21 cellular contexts compared by ENCODE assay signal in the genomic region with DNA sequence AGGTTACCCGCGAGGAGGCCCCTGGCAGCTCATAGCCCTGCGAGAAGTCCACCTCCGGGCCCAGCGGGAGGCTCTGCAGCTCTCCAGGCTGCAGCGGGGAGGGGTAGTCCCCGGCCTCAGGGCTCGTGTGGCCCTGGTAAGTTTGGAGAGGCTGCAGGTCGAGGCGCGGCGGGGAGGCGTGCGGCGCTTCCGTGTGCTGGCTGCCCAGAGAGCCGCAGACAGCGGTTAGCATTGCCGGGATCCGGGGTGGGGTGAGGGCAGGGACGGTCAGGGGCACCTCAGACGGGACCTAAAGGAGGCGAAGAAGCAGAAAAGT. TPM values are rescaled to one million over a fixed set of nuclear protein-coding genes. Genes with fewer than 3 reads are reported as not detected.
DNase-seq lines count a peak whose midpoint lies in the region; ATAC-seq, FAIRE-seq and TF ChIP-seq lines count a peak whose summit lies in the region.
"Had no signal": no experiment of that assay in that cellular context is flagged by ENCODE, and none has a peak within 500 bp of the region (broad histone marks: within the 10 kb centered on the region; RNA-seq: fewer than 3 reads in every experiment).

No MANE protein-coding gene starts in this region.

- H4K91ac ChIP-seq in neuronal stem cell (ENCODE audit: low read depth, low read length, poor library complexity) = no peak overlapping the region

- H3K36me3 ChIP-seq in ES-I3 (ENCODE audit: insufficient read depth, low read length) (no peaks in the 10 kb centered on the region), K562 (ENCODE audit: control insufficient read depth, insufficient read depth, low read length) (no peaks in the 10 kb centered on the region; the same call in 2 of the 3 replicates), neuronal stem cell (replicated peaks in 1 of 2; ENCODE audit: control insufficient read depth in 2 of 2, insufficient read depth in 2 of 2, low read length in 2 of 2) (no peaks in the 10 kb centered on the region), PC-3 (ENCODE audit: low read depth, low read length) (no peaks in the 10 kb centered on the region)
- H3K36me3 ChIP-seq: BLaER1, SJSA1 had no signal

- CTCF ChIA-PET in K562 (lab: Yijun Ruan, JAX; ENCODE audit: low intra/inter-chr PET ratio) (interaction anchor here (0.6 kb wide), 2 partner anchors 16 to 795 kb away, joined by 3 read pairs; no protein-coding TSS in a partner anchor), PC-3 (lab: Charles Lee) (interaction anchor here (0.6 kb wide), 1 partner anchor 117 kb away, joined by 4 read pairs; no protein-coding TSS in a partner anchor)

- H2AFZ ChIP-seq in K562 (ENCODE audit: low read depth, low read length) = no peak overlapping the region
- no peak overlapping the region for H2AFZ ChIP-seq in neuronal stem cell (ENCODE audit: low read length)
- H2AFZ ChIP-seq in PC-3 (ENCODE audit: low read length) = no peak overlapping the region

- in situ Hi-C loops in K562 (cut with MboI) = no loop called here

- BruUV-seq in K562 (replicated peaks; lab: Mats Ljungman, UMichigan) = no TSS peak
- no TSS peak for BruUV-seq in PC-3 (replicated peaks; lab: Mats Ljungman, UMichigan)

- no peak for TF ChIP-seq CTCF in K562 (IDR thresholded peaks at IDR 0.05 in 2 of 3, conservative IDR thresholded peaks at IDR 0.05 in 1 of 3; ENCODE audit: insufficient read depth in 2 of 3, low read depth in 1 of 3, low read length in 3 of 3)
- no peak for TF ChIP-seq CTCF in dorsolateral prefrontal cortex (IDR thresholded peaks at IDR 0.05 in 54 of 56, conservative IDR thresholded peaks at IDR 0.05 in 2 of 56; ENCODE audit: low read depth in 1 of 56, partially characterized antibody in 56 of 56)
- TF ChIP-seq CTCF in PC-3 (conservative IDR thresholded peaks at IDR 0.05; ENCODE audit: low read depth, low read length) = no peak

- no peaks in the 10 kb centered on the region for H3K9me2 ChIP-seq in PC-3 (replicated peaks; ENCODE audit: low read length)

- H3K79me2 ChIP-seq in K562 (ENCODE audit: control insufficient read depth, insufficient read depth, low read length) (peaks cover 18% of the 10 kb centered on the region), PC-3 (ENCODE audit: low read length) (peaks cover 22% of the 10 kb centered on the region)

- H3K4me2 ChIP-seq in K562 (ENCODE audit: insufficient read depth, low read length) (no peak overlapping the region), neuronal stem cell (ENCODE audit: insufficient read depth, low read length, poor library complexity, severe bottlenecking) (no peak overlapping the region), PC-3 (ENCODE audit: low read length) (no peak overlapping the region)
- H3K4me2 ChIP-seq: BLaER1 had no signal

- POLR2A ChIA-PET in K562 (lab: Yijun Ruan, JAX) (interaction anchor here (0.7 to 2.4 kb wide), 5 partner anchors 11 to 47 kb away, joined by 3 to 11 read pairs (median 3); a partner anchor contains a TSS), PC-3 (lab: Charles Lee; ENCODE audit: unreplicated experiment) (no interaction called here)

- H2BK5ac ChIP-seq in neuronal stem cell (ENCODE audit: low read length) = no peak overlapping the region

- H3K79me1 ChIP-seq in neuronal stem cell (ENCODE audit: low read depth, low read length) = no peaks in the 10 kb centered on the region

- H3K4me1 ChIP-seq in ES-I3 (ENCODE audit: insufficient read depth, low read length) (peaks cover 38% of the 10 kb centered on the region), K562 (replicated peaks in 1 of 2; ENCODE audit: control insufficient read depth in 2 of 2, insufficient read depth in 2 of 2, low read length in 2 of 2) (peaks cover 36 to 60% of the 10 kb centered on the region in 2 experiments), neuronal stem cell (ENCODE audit: control insufficient read depth in 2 of 2, insufficient read depth in 1 of 2, low read depth in 1 of 2, low read length in 2 of 2) (peaks cover 14 to 18% of the 10 kb centered on the region in 2 donors), PC-3 (ENCODE audit: insufficient read depth, low read length) (peaks cover 16% of the 10 kb centered on the region)

- peak overlapping the region; percentile 80 for H3K18ac ChIP-seq in neuronal stem cell (ENCODE audit: low read length)

- intact Hi-C loops in K562 (cut with micrococcal nuclease) = loop anchor here (10.0 kb wide), 1 partner anchor 287 kb away; no protein-coding TSS in a partner anchor
- intact Hi-C loops in dorsolateral prefrontal cortex (cut with DNase I) = no loop called here
- intact Hi-C loops in PC-3 (cut with micrococcal nuclease) = no loop called here

- H4K20me1 ChIP-seq in K562 (replicated peaks; ENCODE audit: control insufficient read depth, insufficient read depth, low read length) (no peaks in the 10 kb centered on the region), PC-3 (ENCODE audit: low read length) (no peaks in the 10 kb centered on the region)

- no peak for TF ChIP-seq RAD21 in K562 (CRISPR knock-in tag; conservative IDR thresholded peaks at IDR 0.05 in 1 of 2, IDR thresholded peaks at IDR 0.05 in 1 of 2)

- H2AK5ac ChIP-seq in neuronal stem cell (ENCODE audit: low read depth, low read length) = peak overlapping the region; percentile 82

- H3K9ac ChIP-seq in ES-I3 (ENCODE audit: low read depth, low read length) (peak overlapping the region; percentile 64; the same call in 1 of the 2 replicates), K562 (ENCODE audit: insufficient read depth in 1 of 2, low read depth in 2 of 2, low read length in 2 of 2) (no peak overlapping the region), neuronal stem cell (ENCODE audit: low read depth, low read length, poor library complexity) (no peak overlapping the region), PC-3 (ENCODE audit: low read length) (no peak overlapping the region)
- H3K9ac ChIP-seq: BLaER1 had no signal

- H3F3A ChIP-seq in PC-3 (ENCODE audit: low read length, unreplicated experiment) = no peaks in the 10 kb centered on the region

- FAIRE-seq in K562 (lab: Jason Lieb, UNC) = no peak
- FAIRE-seq: GM12891, GM18507 had no signal

- no peak overlapping the region for H3K4ac ChIP-seq in neuronal stem cell (ENCODE audit: low read length)

- H4K8ac ChIP-seq in neuronal stem cell (ENCODE audit: low read depth, low read length) = no peak overlapping the region

- H3K14ac ChIP-seq in neuronal stem cell (ENCODE audit: low read length) = no peak overlapping the region

- peak overlapping the region; percentile 57 for H3K23ac ChIP-seq in neuronal stem cell (ENCODE audit: low read depth, low read length, poor library complexity)

- TF ChIP-seq EP300 in K562 (IDR thresholded peaks at IDR 0.05; ENCODE audit: low read length) = no peak

- TF ChIP-seq POLR2A in K562 (conservative IDR thresholded peaks at IDR 0.05) = no peak

- ATAC-seq in K562 (no peak), HG03442 (IDR thresholded peaks at IDR 0.05; ENCODE audit: unreplicated experiment) (no peak), PC-3 (no peak)

- DNase-seq in K562 (ENCODE audit: extremely low read depth in 1 of 4, low spot score in 3 of 4) = no peak
- DNase-seq in neuronal stem cell (ENCODE audit: low spot score) = no peak
- no peak for DNase-seq in NCI-H2171 treated with DMSO at 0.1 percent for 48 hours (lab: John Stamatoyannopoulos, UW)
- DNase-seq in dorsolateral prefrontal cortex = no peak
- DNase-seq in PC-3 = no peak
- DNase-seq: CD8-positive, alpha-beta memory T cell; DMS 273 treated with DMSO at 0.1 percent for 48 hours; GF-D8; GOT3; HFFc6; NCI-H1417 treated with DMSO at 0.1 percent for 48 hours; NCI-H2029; NCI-H510A; NCI-H774 had no signal

- no peak overlapping the region for H3K27ac ChIP-seq in K562 (ENCODE audit: extremely low read depth, low read depth, low read length)
- no peak overlapping the region for H3K27ac ChIP-seq in neuronal stem cell (replicated peaks; ENCODE audit: low read length)
- no peak overlapping the region for H3K27ac ChIP-seq in dorsolateral prefrontal cortex
- no peak overlapping the region for H3K27ac ChIP-seq in PC-3 (ENCODE audit: low read length)
- H3K27ac ChIP-seq: BLaER1, SJSA1 had no signal

- no peak overlapping the region for H3K4me3 ChIP-seq in K562
- peak overlapping the region; percentile 38 for H3K4me3 ChIP-seq in iPS-18c (ENCODE audit: insufficient read depth, low read depth, low read length)
- H3K4me3 ChIP-seq in neuronal stem cell (ENCODE audit: low read length in 2 of 2) = no peak overlapping the region
- no peak overlapping the region for H3K4me3 ChIP-seq in dorsolateral prefrontal cortex
- no peak overlapping the region for H3K4me3 ChIP-seq in PC-3 (ENCODE audit: low read length)
- H3K4me3 ChIP-seq: BLaER1, SJSA1 had no signal

- H2BK120ac ChIP-seq in neuronal stem cell (ENCODE audit: low read depth, low read length) = no peak overlapping the region

- no peaks in the 10 kb centered on the region for H3K9me1 ChIP-seq in K562 (ENCODE audit: control insufficient read depth, insufficient read depth, low read length)

- H3K9me3 ChIP-seq in ES-I3 (ENCODE audit: control insufficient read depth, insufficient read depth, low read length) (no peaks in the 10 kb centered on the region), K562 (replicated peaks; ENCODE audit: control insufficient read depth, insufficient read depth, low read depth, low read length) (no peaks in the 10 kb centered on the region), iPS-18c (ENCODE audit: control insufficient read depth, insufficient read depth, low read length) (no peaks in the 10 kb centered on the region), neuronal stem cell (replicated peaks in 1 of 2; ENCODE audit: control insufficient read depth in 2 of 2, insufficient read depth in 1 of 2, low read depth in 1 of 2, low read length in 2 of 2) (peaks cover 3 to 4% of the 10 kb centered on the region in 2 donors), PC-3 (ENCODE audit: low read length) (no peaks in the 10 kb centered on the region)
- H3K9me3 ChIP-seq: BLaER1, SJSA1 had no signal

- no peaks in the 10 kb centered on the region for H3K27me3 ChIP-seq in K562 (ENCODE audit: control insufficient read depth in 2 of 2, insufficient read depth in 2 of 2, low read length in 2 of 2)
- H3K27me3 ChIP-seq in neuronal stem cell (ENCODE audit: control insufficient read depth in 3 of 3, insufficient read depth in 3 of 3, low read depth in 1 of 3, low read length in 3 of 3) = peaks cover 47 to 98% (median 85%) of the 10 kb centered on the region in 3 experiments
- peaks cover 12 to 87% (median 68%) of the 10 kb centered on the region in 45 donors for H3K27me3 ChIP-seq in dorsolateral prefrontal cortex
- H3K27me3 ChIP-seq in PC-3 (ENCODE audit: low read length) = no peaks in the 10 kb centered on the region

- H2BK12ac ChIP-seq in neuronal stem cell (ENCODE audit: low read length) = no peak overlapping the region

- no peak overlapping the region for H2BK15ac ChIP-seq in neuronal stem cell (ENCODE audit: low read length)

- 75% methylated on average over 9 of the region's 23 CpGs for WGBS in K562 (ENCODE audit: insufficient coverage, low coverage, missing lambda C conversion rate)
- no CpG with 5 or more reads among the region's 23 CpGs for WGBS in neuronal stem cell (ENCODE audit: extremely low coverage in 2 of 2, insufficient read length in 2 of 2, insufficient replicate concordance in 1 of 2), 2 donors

RNA-seq across cellular contexts. Expression of a gene that starts 2.8 kb away (rescaled TPM):
- total RNA-seq in K562 (2011; cell fraction: chromatin; rRNA removed; ENCODE audit: low replicate concordance) = 4.1 and 13.9 TPM in 2 replicates
- total RNA-seq in K562 (2011; cell fraction: nucleolus; rRNA removed) = 7.8 and 13.2 TPM in 2 replicates
- total RNA-seq in K562 (2011; cell fraction: nucleoplasm; rRNA removed) = 7.0 and 11.1 TPM in 2 replicates
- total RNA-seq in K562 (2014; rRNA removed) (2.2 TPM in 2 replicates), K562 (2014; rRNA removed; fragmentation: Illumina TruSeq; extraction: Trizol) (1.6 and 2.0 TPM in 2 replicates), K562 (2015; rRNA removed; fragmentation: Illumina TruSeq; extraction: Trizol) (1.1 TPM in 2 replicates), K562 (2021) (6.9 and 7.9 TPM in 2 replicates), dorsolateral prefrontal cortex (under 1 TPM in 85 of 120 experiments, not detected in 35; 0.10 to 0.62 (median 0.24) TPM), PC-3 (2014; rRNA removed) (3.1 and 3.9 TPM in 2 replicates)
- polyA plus RNA-seq in K562 (2011; rRNA removed) (5.2 and 5.5 TPM in 2 replicates), K562 (2014; fragmentation: Illumina TruSeq; extraction: Trizol) (2.9 and 4.1 TPM in 2 replicates), K562 (2014; fragmentation: Nextera tagmentation; extraction: Ambion mirVana) (under 1 TPM; 0.11 TPM), K562 (2014; rRNA removed) (4.6 and 4.7 TPM in 2 replicates)
- polyA plus RNA-seq in K562 (2011; cell fraction: cytosol; rRNA removed) = 4.0 and 12.5 TPM in 2 replicates
- 9.0 and 21.6 TPM in 2 replicates for polyA plus RNA-seq in K562 (2011; cell fraction: nucleus; rRNA removed)
- 9.4 and 10.4 TPM in 2 replicates for polyA plus RNA-seq in K562 (2012)
- 3.1 and 4.7 TPM in 2 replicates for polyA minus RNA-seq in K562 (2011; rRNA and poly(A)+ RNA removed)
- polyA minus RNA-seq in K562 (2011; cell fraction: cytosol; rRNA and poly(A)+ RNA removed) = 4.2 and 7.2 TPM in 2 replicates
- polyA minus RNA-seq in K562 (2011; cell fraction: nucleus; rRNA and poly(A)+ RNA removed) = 7.6 and 8.6 TPM in 2 replicates
- polyA plus RNA-seq in neuronal stem cell (2013, experiment 1 of 2) = 0.24 TPM
- 0.26 TPM for polyA plus RNA-seq in neuronal stem cell (2013, experiment 2 of 2)
- total RNA-seq: SJSA1 had no signal

RNA-seq across cellular contexts. Expression of a gene that starts 7.1 kb away (rescaled TPM):
- 69.2 and 220 TPM in 2 replicates for total RNA-seq in K562 (2011; cell fraction: chromatin; rRNA removed; ENCODE audit: low replicate concordance)
- total RNA-seq in K562 (2011; cell fraction: nucleolus; rRNA removed) = 148 and 158 TPM in 2 replicates
- 96.5 and 102 TPM in 2 replicates for total RNA-seq in K562 (2011; cell fraction: nucleoplasm; rRNA removed)
- total RNA-seq in K562 (2014; rRNA removed) (23.2 and 29.9 TPM in 2 replicates), K562 (2014; rRNA removed; fragmentation: Illumina TruSeq; extraction: Trizol) (5.7 and 8.5 TPM in 2 replicates), K562 (2015; rRNA removed; fragmentation: Illumina TruSeq; extraction: Trizol) (11.8 and 13.7 TPM in 2 replicates), K562 (2021) (24.0 and 28.8 TPM in 2 replicates), dorsolateral prefrontal cortex (10 to 100 TPM; 18.1 to 42.2 (median 27.6) TPM), PC-3 (2014; rRNA removed) (44.0 and 47.9 TPM in 2 replicates)
- polyA plus RNA-seq in K562 (2011; rRNA removed) (19.3 and 32.0 TPM in 2 replicates), K562 (2014; fragmentation: Illumina TruSeq; extraction: Trizol) (13.6 and 20.9 TPM in 2 replicates), K562 (2014; fragmentation: Nextera tagmentation; extraction: Ambion mirVana) (1 to 10 TPM in 1 of 2 experiments, under 1 TPM in 1; 0.25 to 1.2 TPM), K562 (2014; rRNA removed) (31.9 and 32.9 TPM in 2 replicates)
- polyA plus RNA-seq in K562 (2011; cell fraction: cytosol; rRNA removed) = 25.1 and 31.5 TPM in 2 replicates
- polyA plus RNA-seq in K562 (2011; cell fraction: nucleus; rRNA removed) = 364 and 377 TPM in 2 replicates
- polyA plus RNA-seq in K562 (2012) = 26.3 and 41.4 TPM in 2 replicates
- 10.1 and 10.3 TPM in 2 replicates for polyA minus RNA-seq in K562 (2011; rRNA and poly(A)+ RNA removed)
- 6.3 and 8.0 TPM in 2 replicates for polyA minus RNA-seq in K562 (2011; cell fraction: cytosol; rRNA and poly(A)+ RNA removed)
- 64.5 and 81.4 TPM in 2 replicates for polyA minus RNA-seq in K562 (2011; cell fraction: nucleus; rRNA and poly(A)+ RNA removed)
- 37.2 TPM for polyA plus RNA-seq in neuronal stem cell (2013, experiment 1 of 2)
- 36.3 TPM for polyA plus RNA-seq in neuronal stem cell (2013, experiment 2 of 2)

RNA-seq across cellular contexts. Expression of a gene that starts 16.7 kb away (rescaled TPM):
- total RNA-seq in K562 (2011; cell fraction: chromatin; rRNA removed; ENCODE audit: low replicate concordance) = 1.0 and 1.1 TPM in 2 replicates
- total RNA-seq in K562 (2011; cell fraction: nucleolus; rRNA removed) = 0.50 and 0.66 TPM in 2 replicates
- total RNA-seq in K562 (2011; cell fraction: nucleoplasm; rRNA removed) = 1.1 TPM in 2 replicates
- total RNA-seq in K562 (2014; rRNA removed) = 0.37 TPM in 1 of 2 replicates, not detected in the other
- total RNA-seq in K562 (2014; rRNA removed; fragmentation: Illumina TruSeq; extraction: Trizol) = 0.22 and 0.40 TPM in 2 replicates
- 0.47 and 0.64 TPM in 2 replicates for total RNA-seq in K562 (2015; rRNA removed; fragmentation: Illumina TruSeq; extraction: Trizol)
- total RNA-seq in K562 (2021) = 0.73 and 1.0 TPM in 2 replicates
- 0.59 and 0.72 TPM in 2 replicates for polyA plus RNA-seq in K562 (2011; rRNA removed)
- polyA plus RNA-seq in K562 (2011; cell fraction: cytosol; rRNA removed) = 0.88 and 0.94 TPM in 2 replicates
- polyA plus RNA-seq in K562 (2011; cell fraction: nucleus; rRNA removed) = 1.5 and 2.2 TPM in 2 replicates
- polyA plus RNA-seq in K562 (2012) = 1.5 and 2.6 TPM in 2 replicates
- 1.4 and 1.9 TPM in 2 replicates for polyA plus RNA-seq in K562 (2014; fragmentation: Illumina TruSeq; extraction: Trizol)
- polyA plus RNA-seq in K562 (2014; fragmentation: Nextera tagmentation; extraction: Ambion mirVana) = under 1 TPM; 0.39 TPM
- polyA plus RNA-seq in K562 (2014; rRNA removed) = 0.53 and 1.4 TPM in 2 replicates
- 0.30 and 0.42 TPM in 2 replicates for polyA minus RNA-seq in K562 (2011; rRNA and poly(A)+ RNA removed)
- not detected in 2 replicates for polyA minus RNA-seq in K562 (2011; cell fraction: cytosol; rRNA and poly(A)+ RNA removed)
- polyA minus RNA-seq in K562 (2011; cell fraction: nucleus; rRNA and poly(A)+ RNA removed) = 0.27 and 0.44 TPM in 2 replicates
- 0.17 TPM for polyA plus RNA-seq in neuronal stem cell (2013, experiment 1 of 2)
- 0.32 TPM for polyA plus RNA-seq in neuronal stem cell (2013, experiment 2 of 2)
- 1 to 10 TPM in 20 of 120 experiments, under 1 TPM in 56, not detected in 44; 0.26 to 1.8 (median 0.75) TPM for total RNA-seq in dorsolateral prefrontal cortex
- total RNA-seq in PC-3 (2014; rRNA removed) = 0.44 and 1.2 TPM in 2 replicates
- total RNA-seq: SJSA1 had no signal

RNA-seq across cellular contexts. Expression of a gene that starts 16.8 kb away (rescaled TPM):
- 25.1 and 49.5 TPM in 2 replicates for total RNA-seq in K562 (2011; cell fraction: chromatin; rRNA removed; ENCODE audit: low replicate concordance)
- 40.0 and 45.0 TPM in 2 replicates for total RNA-seq in K562 (2011; cell fraction: nucleolus; rRNA removed)
- total RNA-seq in K562 (2011; cell fraction: nucleoplasm; rRNA removed) = 37.7 and 40.2 TPM in 2 replicates
- 68.6 and 83.9 TPM in 2 replicates for total RNA-seq in K562 (2014; rRNA removed)
- total RNA-seq in K562 (2014; rRNA removed; fragmentation: Illumina TruSeq; extraction: Trizol) = 46.9 and 50.2 TPM in 2 replicates
- 52.3 and 53.1 TPM in 2 replicates for total RNA-seq in K562 (2015; rRNA removed; fragmentation: Illumina TruSeq; extraction: Trizol)
- 71.2 and 82.9 TPM in 2 replicates for total RNA-seq in K562 (2021)
- polyA plus RNA-seq in K562 (2011; rRNA removed) = 67.3 and 101 TPM in 2 replicates
- polyA plus RNA-seq in K562 (2011; cell fraction: cytosol; rRNA removed) = 154 and 231 TPM in 2 replicates
- polyA plus RNA-seq in K562 (2011; cell fraction: nucleus; rRNA removed) = 49.9 and 54.1 TPM in 2 replicates
- polyA plus RNA-seq in K562 (2012) = 60.8 and 104 TPM in 2 replicates
- 105 and 108 TPM in 2 replicates for polyA plus RNA-seq in K562 (2014; fragmentation: Illumina TruSeq; extraction: Trizol)
- polyA plus RNA-seq in K562 (2014; fragmentation: Nextera tagmentation; extraction: Ambion mirVana) = 10 to 100 TPM; 27.8 to 47.8 TPM
- polyA plus RNA-seq in K562 (2014; rRNA removed) = 67.4 and 83.9 TPM in 2 replicates
- polyA minus RNA-seq in K562 (2011; rRNA and poly(A)+ RNA removed) = 82.5 and 100 TPM in 2 replicates
- polyA minus RNA-seq in K562 (2011; cell fraction: cytosol; rRNA and poly(A)+ RNA removed) = 43.6 and 55.3 TPM in 2 replicates
- polyA minus RNA-seq in K562 (2011; cell fraction: nucleus; rRNA and poly(A)+ RNA removed) = 28.5 and 32.1 TPM in 2 replicates
- polyA plus RNA-seq in neuronal stem cell (2013, experiment 1 of 2) = 80.5 TPM
- 84.1 TPM for polyA plus RNA-seq in neuronal stem cell (2013, experiment 2 of 2)
- 10 to 100 TPM; 26.3 to 47.8 (median 35.6) TPM for total RNA-seq in dorsolateral prefrontal cortex
- total RNA-seq in PC-3 (2014; rRNA removed) = 54.5 and 74.2 TPM in 2 replicates

RNA-seq across cellular contexts. Expression of a gene that starts 26.6 kb away (rescaled TPM):
- total RNA-seq in K562 (2011; cell fraction: chromatin; rRNA removed; ENCODE audit: low replicate concordance) = 62.5 and 143 TPM in 2 replicates
- total RNA-seq in K562 (2011; cell fraction: nucleolus; rRNA removed) = 91.2 and 91.6 TPM in 2 replicates
- total RNA-seq in K562 (2011; cell fraction: nucleoplasm; rRNA removed) = 59.7 and 61.4 TPM in 2 replicates
- 6.1 and 7.3 TPM in 2 replicates for total RNA-seq in K562 (2014; rRNA removed)
- total RNA-seq in K562 (2014; rRNA removed; fragmentation: Illumina TruSeq; extraction: Trizol) = 2.4 and 2.9 TPM in 2 replicates
- 5.8 and 6.7 TPM in 2 replicates for total RNA-seq in K562 (2015; rRNA removed; fragmentation: Illumina TruSeq; extraction: Trizol)
- 11.5 and 11.9 TPM in 2 replicates for total RNA-seq in K562 (2021)
- 5.3 and 15.3 TPM in 2 replicates for polyA plus RNA-seq in K562 (2011; rRNA removed)
- 4.4 and 5.7 TPM in 2 replicates for polyA plus RNA-seq in K562 (2011; cell fraction: cytosol; rRNA removed)
- 122 and 141 TPM in 2 replicates for polyA plus RNA-seq in K562 (2011; cell fraction: nucleus; rRNA removed)
- polyA plus RNA-seq in K562 (2012) = 9.6 and 15.9 TPM in 2 replicates
- polyA plus RNA-seq in K562 (2014; fragmentation: Illumina TruSeq; extraction: Trizol) = 5.9 and 7.7 TPM in 2 replicates
- polyA plus RNA-seq in K562 (2014; fragmentation: Nextera tagmentation; extraction: Ambion mirVana) = under 1 TPM; 0.32 to 0.48 TPM
- polyA plus RNA-seq in K562 (2014; rRNA removed) = 9.7 and 9.8 TPM in 2 replicates
- 4.7 and 5.6 TPM in 2 replicates for polyA minus RNA-seq in K562 (2011; rRNA and poly(A)+ RNA removed)
- polyA minus RNA-seq in K562 (2011; cell fraction: cytosol; rRNA and poly(A)+ RNA removed) = 8.6 and 9.9 TPM in 2 replicates
- 38.2 and 40.1 TPM in 2 replicates for polyA minus RNA-seq in K562 (2011; cell fraction: nucleus; rRNA and poly(A)+ RNA removed)
- polyA plus RNA-seq in neuronal stem cell (2013, experiment 1 of 2) = 5.8 TPM
- polyA plus RNA-seq in neuronal stem cell (2013, experiment 2 of 2) = 5.3 TPM
- total RNA-seq in dorsolateral prefrontal cortex = 10 to 100 TPM; 13.8 to 44.3 (median 26.5) TPM
- total RNA-seq in PC-3 (2014; rRNA removed) = 18.4 and 22.1 TPM in 2 replicates
